Comparison of ENCODE assay signal across 18 cellular contexts in the genomic region with DNA sequence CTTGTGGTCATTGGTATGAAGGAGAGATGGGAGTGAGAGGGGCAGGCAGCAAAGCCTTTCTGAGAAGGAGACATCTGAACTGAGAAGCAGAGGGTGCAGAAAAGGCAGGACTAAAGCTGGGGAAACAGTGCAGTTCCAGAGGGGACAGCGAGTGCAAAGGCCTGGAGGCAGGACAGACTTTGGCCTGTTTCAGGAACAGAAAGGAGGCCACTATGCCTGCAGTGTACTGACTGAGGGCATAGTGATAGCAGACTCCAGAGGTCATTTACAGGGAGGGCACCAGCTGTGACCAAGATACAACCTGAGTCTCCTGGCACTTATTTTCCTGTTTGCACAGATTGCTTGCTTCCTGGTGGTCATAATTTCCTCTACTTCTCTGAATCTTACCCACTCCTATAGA. TPM values are rescaled to one million over a fixed set of nuclear protein-coding genes. Genes with fewer than 3 reads are reported as not detected.
DNase-seq lines count a peak whose midpoint lies in the region; ATAC-seq, FAIRE-seq and TF ChIP-seq lines count a peak whose summit lies in the region.
"Had no signal": no experiment of that assay in that cellular context is flagged by ENCODE, and none has a peak within 500 bp of the region (broad histone marks: within the 10 kb centered on the region; RNA-seq: fewer than 3 reads in every experiment).

No MANE protein-coding gene starts in this region.

- peak overlapping the region in 1 of 2 experiments; percentile 72 for H3K4ac ChIP-seq in mesenchymal stem cell (ENCODE audit: low read depth in 1 of 2, low read length in 2 of 2)

- CTCF ChIA-PET in Panc1 (lab: Charles Lee): interaction anchor here (2.5 kb wide), 1 partner anchor 83 kb away, joined by 39 read pairs; no protein-coding TSS in a partner anchor

- TF ChIP-seq POLR2A in esophagus muscularis mucosa (IDR thresholded peaks at IDR 0.05; ENCODE audit: low read depth): no peak

- no peak overlapping the region for H4K91ac ChIP-seq in mesenchymal stem cell (ENCODE audit: low read length)

- WGBS in mesenchymal stem cell: 92% methylated on average over 1 of the region's 1 CpG
- 17 to 67% (median 53%) methylated on average over 1 of the region's 1 CpG for WGBS in small intestine, 3 donors
- 76% methylated on average over 1 of the region's 1 CpG for WGBS in esophagus muscularis mucosa

- H3K27me3 ChIP-seq in Panc1 (ENCODE audit: control insufficient read depth, insufficient read depth, low read length) (no peaks in the 10 kb centered on the region), mesenchymal stem cell (ENCODE audit: control insufficient read depth in 1 of 2, insufficient read depth in 1 of 2, low read length in 2 of 2) (no peaks in the 10 kb centered on the region), small intestine (ENCODE audit: control insufficient read depth in 2 of 2, insufficient read depth in 2 of 2, low read length in 2 of 2) (no peaks in the 10 kb centered on the region), esophagus muscularis mucosa (no peaks in the 10 kb centered on the region)
- H3K27me3 ChIP-seq: BE2C had no signal

- no peak overlapping the region for H2BK15ac ChIP-seq in mesenchymal stem cell (ENCODE audit: low read depth, poor library complexity, severe bottlenecking)

- H3K9ac ChIP-seq in mesenchymal stem cell (ENCODE audit: low read length): no peak overlapping the region

- H3K23ac ChIP-seq in mesenchymal stem cell (ENCODE audit: low read length in 2 of 2): peak overlapping the region in 1 of 2 experiments; percentile 54

- H3K4me3 ChIP-seq in Panc1 (ENCODE audit: low read depth in 2 of 2, low read length in 2 of 2) (no peak overlapping the region), mesenchymal stem cell (ENCODE audit: insufficient read depth in 1 of 2, low read depth in 1 of 2, low read length in 2 of 2) (no peak overlapping the region), small intestine (ENCODE audit: low read depth in 1 of 2, low read length in 2 of 2) (no peak overlapping the region), esophagus muscularis mucosa (no peak overlapping the region)
- H3K4me3 ChIP-seq: A549, HAP-1 had no signal

- H2AK5ac ChIP-seq in mesenchymal stem cell (ENCODE audit: low read length, severe bottlenecking): peak overlapping the region; percentile 62

- H2BK5ac ChIP-seq in mesenchymal stem cell (ENCODE audit: low read depth, low read length, poor library complexity, severe bottlenecking): no peak overlapping the region

- H3K9me3 ChIP-seq in Panc1 (ENCODE audit: control insufficient read depth, insufficient read depth, low read depth, low read length) (no peaks in the 10 kb centered on the region), mesenchymal stem cell (ENCODE audit: control insufficient read depth, low read length) (no peaks in the 10 kb centered on the region), small intestine (ENCODE audit: control insufficient read depth, low read depth) (no peaks in the 10 kb centered on the region), esophagus muscularis mucosa (no peaks in the 10 kb centered on the region)
- H3K9me3 ChIP-seq: A549, BE2C, HAP-1 had no signal

- H3K36me3 ChIP-seq in Panc1 (ENCODE audit: control insufficient read depth, insufficient read depth, low read length) (no peaks in the 10 kb centered on the region), mesenchymal stem cell (ENCODE audit: control insufficient read depth in 1 of 2, insufficient read depth in 2 of 2, low read depth in 1 of 2, low read length in 2 of 2) (peaks cover 0 to 12% of the 10 kb centered on the region in 2 experiments), small intestine (ENCODE audit: control insufficient read depth in 2 of 2, insufficient read depth in 2 of 2, low read length in 2 of 2) (no peaks in the 10 kb centered on the region), esophagus muscularis mucosa (peaks cover 0 to 7% (median 3%) of the 10 kb centered on the region in 4 donors)
- H3K36me3 ChIP-seq: BE2C, HAP-1 had no signal

- no peak overlapping the region for H4K8ac ChIP-seq in mesenchymal stem cell (ENCODE audit: low read length)

- POLR2A ChIA-PET in Panc1 (lab: Charles Lee): no interaction called here

- H3K27ac ChIP-seq in Panc1 (ENCODE audit: low read length) (peak overlapping the region; percentile 24), mesenchymal stem cell (ENCODE audit: low read length, poor library complexity, severe bottlenecking) (no peak overlapping the region), small intestine (ENCODE audit: low read depth in 1 of 2, low read length in 1 of 2) (peak overlapping the region in 1 of 2 donors; percentile 27), esophagus muscularis mucosa (replicated peaks in 1 of 4) (no peak overlapping the region)

- no peaks in the 10 kb centered on the region for H3K79me1 ChIP-seq in mesenchymal stem cell (replicated peaks; ENCODE audit: low read length, poor library complexity, severe bottlenecking)

- peak overlapping the region in 1 of 2 experiments; percentile 22 for H3K18ac ChIP-seq in mesenchymal stem cell (ENCODE audit: low read depth in 1 of 2, low read length in 2 of 2)

- TF ChIP-seq CTCF in Panc1 (IDR thresholded peaks at IDR 0.05) (no peak), esophagus muscularis mucosa (IDR thresholded peaks at IDR 0.05) (no peak)

- H2BK120ac ChIP-seq in mesenchymal stem cell (ENCODE audit: low read depth, low read length): no peak overlapping the region

- intact Hi-C loops in Panc1 (cut with micrococcal nuclease; ENCODE audit: unreplicated experiment): no loop called here
- intact Hi-C loops in left colon (cut with DNase I, micrococcal nuclease): loop anchor here in 1 of 2 donors (10.0 kb wide), 2 partner anchors 78 to 212 kb away; a partner anchor contains a TSS
- intact Hi-C loops in esophagus muscularis mucosa (cut with DNase I): loop anchor here (5.0 kb wide), 1 partner anchor 65 kb away; no protein-coding TSS in a partner anchor

- in situ Hi-C loops in Panc1 (cut with HindIII; ENCODE audit: low pct_unique_long_range_greater_than_20kb, low sequenced_read_pairs): no loop called here

- DNase-seq in Panc1 (ENCODE audit: low read depth, low spot score): no peak
- no peak for DNase-seq in left colon
- DNase-seq in mesenchymal stem cell: no peak
- DNase-seq in small intestine: peak; percentile 84
- no peak for DNase-seq in activated CD4-positive, alpha-beta T cell treated with anti-CD3 and anti-CD28 coated beads, Interleukin-2, amount 50 U/mL, for 48 hours
- DNase-seq in 8988T: no peak
- DNase-seq in esophagus muscularis mucosa (ENCODE audit: extremely low spot score): no peak
- DNase-seq: BE2C; CD8-positive, alpha-beta T cell; COR-L47; DND-41; GDM1 had no signal

- H3K14ac ChIP-seq in mesenchymal stem cell (ENCODE audit: low read length in 2 of 2): no peak overlapping the region

- TF ChIP-seq EP300 in esophagus muscularis mucosa (IDR thresholded peaks at IDR 0.05): no peak

- FAIRE-seq in small intestine (lab: Jason Lieb, UNC): no peak
- FAIRE-seq: A549, GM12892, GM19239, H1, HTR-8/SVneo had no signal

- H2AFZ ChIP-seq in mesenchymal stem cell (ENCODE audit: low read depth, low read length): no peak overlapping the region

- ATAC-seq in Panc1 (no peak), left colon (peak; percentile 40)
- ATAC-seq: A549; CD8-positive, alpha-beta T cell had no signal

- no TSS peak for BruUV-seq in Panc1 (replicated peaks; lab: Mats Ljungman, UMichigan)

- no peak overlapping the region for H3K4me2 ChIP-seq in mesenchymal stem cell (ENCODE audit: low read length, poor library complexity, severe bottlenecking)
- H3K4me2 ChIP-seq: A549 had no signal

- H3K4me1 ChIP-seq in Panc1 (ENCODE audit: control insufficient read depth, insufficient read depth, low read length) (peaks cover 11% of the 10 kb centered on the region; the same call in 1 of the 2 replicates), mesenchymal stem cell (ENCODE audit: control insufficient read depth, insufficient read depth, low read depth, low read length) (peaks cover 5% of the 10 kb centered on the region), small intestine (ENCODE audit: control insufficient read depth in 2 of 2, insufficient read depth in 1 of 2, low read depth in 1 of 2, low read length in 1 of 2) (no peaks in the 10 kb centered on the region), esophagus muscularis mucosa (peaks cover 8 to 20% (median 19%) of the 10 kb centered on the region in 4 donors)
- H3K4me1 ChIP-seq: BE2C, HAP-1 had no signal

- H2BK12ac ChIP-seq in mesenchymal stem cell (ENCODE audit: low read length in 2 of 2): no peak overlapping the region

RNA-seq across cellular contexts. Expression of a gene that starts 29.6 kb away (rescaled TPM):
- total RNA-seq in Panc1 (2021; ENCODE audit: unreplicated experiment) (228 TPM), left colon (100 to 1,000 TPM in 1 of 2 donors, 10 to 100 TPM in 1; 91.3 to 178 TPM), esophagus muscularis mucosa (100 to 1,000 TPM; 269 to 875 (median 432) TPM)
- polyA plus RNA-seq in Panc1 (2012; ENCODE audit: insufficient read length): 986 TPM
- 5,201 TPM for polyA plus RNA-seq in mesenchymal stem cell (2013, experiment 1 of 2)
- 4,942 TPM for polyA plus RNA-seq in mesenchymal stem cell (2013, experiment 2 of 2)
- polyA plus RNA-seq in small intestine: 100 to 1,000 TPM in 1 of 3 donors, 10 to 100 TPM in 1, 1 to 10 TPM in 1; 9.6 to 242 (median 29.2) TPM
